Comparison of ENCODE assay signal across 1 cellular context in genomic region chr14:51394391-51394790, GRCh38.
TF ChIP-seq lines count a peak whose summit lies in the region.

No MANE protein-coding gene starts in this region.

TF ChIP-seq in SK-N-SH treated with all-trans-retinoic acid at 6 μM for 48 hours, 23 proteins besides CTCF, POLR2A, EP300 and RAD21 (continued from another document):
- no peak for TF ChIP-seq TSHZ2 (CRISPR knock-in tag; IDR thresholded peaks at IDR 0.05)
- TF ChIP-seq ZNF565 (CRISPR knock-in tag; conservative IDR thresholded peaks at IDR 0.05; ENCODE audit: low read depth): no peak
- no peak for TF ChIP-seq TOX (CRISPR knock-in tag; IDR thresholded peaks at IDR 0.05; ENCODE audit: borderline replicate concordance)
- no peak for TF ChIP-seq CSDC2 (CRISPR knock-in tag; IDR thresholded peaks at IDR 0.05)
- TF ChIP-seq PATZ1 (CRISPR knock-in tag; IDR thresholded peaks at IDR 0.05; ENCODE audit: borderline replicate concordance): no peak
- TF ChIP-seq ZNF70 (CRISPR knock-in tag; IDR thresholded peaks at IDR 0.05): no peak
- no peak for TF ChIP-seq POU6F1 (CRISPR knock-in tag; IDR thresholded peaks at IDR 0.05; ENCODE audit: borderline replicate concordance, low read depth)
- TF ChIP-seq PPARA (CRISPR knock-in tag; IDR thresholded peaks at IDR 0.05; ENCODE audit: borderline replicate concordance): no peak
- TF ChIP-seq ZFP30 (CRISPR knock-in tag; IDR thresholded peaks at IDR 0.05): no peak
- no peak for TF ChIP-seq CREB5 (CRISPR knock-in tag; IDR thresholded peaks at IDR 0.05; ENCODE audit: low read depth)
- TF ChIP-seq ARNTL (CRISPR knock-in tag; IDR thresholded peaks at IDR 0.05; ENCODE audit: borderline replicate concordance, low read depth): no peak
TF ChIP-seq in SK-N-SH treated with all-trans-retinoic acid at 6 μM for 48 hours: peak in this region for 0.
